ENCODE assay signal across 14 cellular contexts in genomic region chr7:150481955-150482354, GRCh38. TPM values are rescaled to one million over a fixed set of nuclear protein-coding genes. Genes with fewer than 3 reads are reported as not detected.
DNase-seq lines count a peak whose midpoint lies in the region; ATAC-seq, FAIRE-seq and TF ChIP-seq lines count a peak whose summit lies in the region.
"Had no signal": no experiment of that assay in that cellular context is flagged by ENCODE, and none has a peak within 500 bp of the region (broad histone marks: within the 10 kb centered on the region; RNA-seq: fewer than 3 reads in every experiment).

No MANE protein-coding gene starts in this region.

- TF ChIP-seq CTCF in psoas muscle (IDR thresholded peaks at IDR 0.05) = no peak

- no peak for TF ChIP-seq POLR2A in GM12892 (IDR thresholded peaks at IDR 0.05; ENCODE audit: low read depth, low read length)

- H3K27ac Mint-ChIP-seq in T-helper 2 cell treated with Interferon-gamma antibody and Interleukin-4, amounts not matched to agents 5 μg/mL and 100 μg/mL, for 36 hours = peak overlapping the region; percentile 99
- peak overlapping the region; percentile 89 for H3K27ac Mint-ChIP-seq in dendritic cell treated with granulocyte-macrophage colony-stimulating factor and Interleukin-4, amounts not matched to agents 40 ng/mL and 50 ng/mL, for 4 days

- no peaks in the 10 kb centered on the region for H3K27me3 Mint-ChIP-seq in T-helper 2 cell treated with Interferon-gamma antibody and Interleukin-4, amounts not matched to agents 5 μg/mL and 100 μg/mL, for 36 hours (ENCODE audit: low read depth)
- H3K27me3 Mint-ChIP-seq in dendritic cell treated with granulocyte-macrophage colony-stimulating factor and Interleukin-4, amounts not matched to agents 40 ng/mL and 50 ng/mL, for 4 days = no peaks in the 10 kb centered on the region

- peak overlapping the region; percentile 88 for H3K4me3 Mint-ChIP-seq in T-helper 2 cell treated with Interferon-gamma antibody and Interleukin-4, amounts not matched to agents 5 μg/mL and 100 μg/mL, for 36 hours
- H3K4me3 Mint-ChIP-seq in dendritic cell treated with granulocyte-macrophage colony-stimulating factor and Interleukin-4, amounts not matched to agents 40 ng/mL and 50 ng/mL, for 4 days = no peak overlapping the region

- H3K27me3 ChIP-seq in psoas muscle (ENCODE audit: insufficient read depth in 3 of 3, low read length in 2 of 3) = no peaks in the 10 kb centered on the region

- ATAC-seq in psoas muscle (no peak), GM18909 (IDR thresholded peaks at IDR 0.05; ENCODE audit: poor library complexity, unreplicated experiment) (no peak), GM18519 (IDR thresholded peaks at IDR 0.05; ENCODE audit: low FRiP score, unreplicated experiment) (no peak)

- peak; percentile 85 for FAIRE-seq in GM12892 (lab: Jason Lieb, UNC)
- FAIRE-seq: kidney had no signal

- H3K4me3 ChIP-seq in psoas muscle = no peak overlapping the region
- H3K4me3 ChIP-seq: GM23248 had no signal

- 53 to 74% (median 72%) methylated on average over 4 of the region's 4 CpGs for WGBS in psoas muscle, 3 donors

- H3K4me1 Mint-ChIP-seq in T-helper 2 cell treated with Interferon-gamma antibody and Interleukin-4, amounts not matched to agents 5 μg/mL and 100 μg/mL, for 36 hours (ENCODE audit: low read depth) = peaks cover 77% of the 10 kb centered on the region
- peaks cover 76% of the 10 kb centered on the region for H3K4me1 Mint-ChIP-seq in dendritic cell treated with granulocyte-macrophage colony-stimulating factor and Interleukin-4, amounts not matched to agents 40 ng/mL and 50 ng/mL, for 4 days (ENCODE audit: low read depth)

- intact Hi-C loops in dendritic cell treated with granulocyte-macrophage colony-stimulating factor and Interleukin-4, amounts not matched to agents 40 ng/mL and 50 ng/mL, for 4 days (cut with micrococcal nuclease) = loop anchor here (2.0 kb wide), 1 partner anchor 31 kb away; the partner anchor contains the start of gene GIMAP8
- intact Hi-C loops in psoas muscle (cut with DNase I) = no loop called here

- peak overlapping the region; percentile 23 for H3K27ac ChIP-seq in psoas muscle
- H3K27ac ChIP-seq: GM23248 had no signal

- DNase-seq in T-helper 2 cell treated with Interferon-gamma antibody and Interleukin-4, amounts not matched to agents 5 μg/mL and 100 μg/mL, for 36 hours (ENCODE audit: low spot score) = no peak
- DNase-seq in T-helper 2 cell = no peak
- DNase-seq in GM12892 (ENCODE audit: insufficient read length) = no peak
- no peak for DNase-seq in psoas muscle
- DNase-seq in NCI-H1092 treated with DMSO at 0.1 percent for 48 hours (lab: John Stamatoyannopoulos, UW) = no peak
- DNase-seq: 8988T, foreskin fibroblast, GM23248, kidney, Right ventricle myocardium superior had no signal

- no peaks in the 10 kb centered on the region for H3K9me3 ChIP-seq in psoas muscle

- peaks cover 42% of the 10 kb centered on the region for H3K36me3 Mint-ChIP-seq in T-helper 2 cell treated with Interferon-gamma antibody and Interleukin-4, amounts not matched to agents 5 μg/mL and 100 μg/mL, for 36 hours (ENCODE audit: low read depth)
- peaks cover 19% of the 10 kb centered on the region for H3K36me3 Mint-ChIP-seq in dendritic cell treated with granulocyte-macrophage colony-stimulating factor and Interleukin-4, amounts not matched to agents 40 ng/mL and 50 ng/mL, for 4 days (ENCODE audit: low read depth)

- H3K4me1 ChIP-seq in psoas muscle = no peaks in the 10 kb centered on the region

- peaks cover 3% of the 10 kb centered on the region for H3K9me3 Mint-ChIP-seq in T-helper 2 cell treated with Interferon-gamma antibody and Interleukin-4, amounts not matched to agents 5 μg/mL and 100 μg/mL, for 36 hours
- no peaks in the 10 kb centered on the region for H3K9me3 Mint-ChIP-seq in dendritic cell treated with granulocyte-macrophage colony-stimulating factor and Interleukin-4, amounts not matched to agents 40 ng/mL and 50 ng/mL, for 4 days

- H3K36me3 ChIP-seq in psoas muscle (ENCODE audit: insufficient read depth in 1 of 2, low read depth in 1 of 2) = no peaks in the 10 kb centered on the region

RNA-seq across cellular contexts. Expression of gene GIMAP8, which starts 31.5 kb away (rescaled TPM):
- 5.4 TPM for polyA plus RNA-seq in GM12892 (2012; ENCODE audit: missing spikeins)
- total RNA-seq in psoas muscle = 10 to 100 TPM in 1 of 4 donors, 1 to 10 TPM in 3; 6.1 to 11.9 (median 7.0) TPM
- polyA plus RNA-seq in psoas muscle = 1 to 10 TPM; 4.4 to 7.8 (median 4.7) TPM
- total RNA-seq: GM23248, myocyte had no signal
- polyA plus RNA-seq: GM23248 had no signal

RNA-seq across cellular contexts. Expression of gene GIMAP7, which starts 32.7 kb away (rescaled TPM):
- polyA plus RNA-seq in GM12892 (2012; ENCODE audit: missing spikeins) = 8.6 TPM
- total RNA-seq in psoas muscle = 10 to 100 TPM; 10.7 to 17.7 (median 11.4) TPM
- 10 to 100 TPM; 15.0 to 23.7 (median 21.1) TPM for polyA plus RNA-seq in psoas muscle
- total RNA-seq: GM23248, myocyte had no signal
- polyA plus RNA-seq: GM23248 had no signal
